Comparison of ENCODE assay signal across 11 cellular contexts in genomic region chr1:37410815-37411214, GRCh38.
DNase-seq lines count a peak whose midpoint lies in the region; ATAC-seq and TF ChIP-seq lines count a peak whose summit lies in the region.
"Had no signal": no experiment of that assay in that cellular context is flagged by ENCODE, and none has a peak within 500 bp of the region (broad histone marks: within the 10 kb centered on the region; RNA-seq: fewer than 3 reads in every experiment).

No MANE protein-coding gene starts in this region.

- no peak for TF ChIP-seq CTCF in fibroblast of lung (conservative IDR thresholded peaks at IDR 0.05 in 1 of 2, IDR thresholded peaks at IDR 0.05 in 1 of 2; ENCODE audit: low read depth in 1 of 2, low read length in 2 of 2)
- no peak for TF ChIP-seq CTCF in spleen (IDR thresholded peaks at IDR 0.05 in 8 of 11, conservative IDR thresholded peaks at IDR 0.05 in 3 of 11)

- H3K4me1 ChIP-seq in fibroblast of lung (ENCODE audit: control insufficient read depth, extremely low read depth, insufficient read depth, low read length) (no peaks in the 10 kb centered on the region), spleen (no peaks in the 10 kb centered on the region)
- H3K4me1 ChIP-seq: SJSA1 had no signal

- no peak overlapping the region for H3K9ac ChIP-seq in fibroblast of lung (ENCODE audit: insufficient read depth, low read length)

- H3K27ac ChIP-seq in fibroblast of lung (ENCODE audit: insufficient read depth, low read length), result no peak overlapping the region
- no peak overlapping the region for H3K27ac ChIP-seq in spleen
- H3K27ac ChIP-seq: ovary, SJSA1 had no signal

- peaks cover 7% of the 10 kb centered on the region for H3K27me3 Mint-ChIP-seq in activated naive CD4-positive, alpha-beta T cell treated with anti-CD3 and anti-CD28 coated beads, Interleukin-2, amount 10 ng/mL, durations not matched to agents 7 days and 5 days

- no peaks in the 10 kb centered on the region for H3K4me1 Mint-ChIP-seq in activated naive CD4-positive, alpha-beta T cell treated with anti-CD3 and anti-CD28 coated beads, Interleukin-2, amount 10 ng/mL, durations not matched to agents 7 days and 5 days

- no peak overlapping the region for H3K27ac Mint-ChIP-seq in activated naive CD4-positive, alpha-beta T cell treated with anti-CD3 and anti-CD28 coated beads, Interleukin-2, amount 10 ng/mL, durations not matched to agents 7 days and 5 days

- H3K9me3 Mint-ChIP-seq in activated naive CD4-positive, alpha-beta T cell treated with anti-CD3 and anti-CD28 coated beads, Interleukin-2, amount 10 ng/mL, durations not matched to agents 7 days and 5 days, result no peaks in the 10 kb centered on the region

- intact Hi-C loops in spleen (cut with DNase I; ENCODE audit: low total_unique reads), result no loop called here

- H3K4me3 Mint-ChIP-seq in activated naive CD4-positive, alpha-beta T cell treated with anti-CD3 and anti-CD28 coated beads, Interleukin-2, amount 10 ng/mL, durations not matched to agents 7 days and 5 days, result no peak overlapping the region

- H3K36me3 ChIP-seq in fibroblast of lung (ENCODE audit: control insufficient read depth, insufficient read depth, low read length) (no peaks in the 10 kb centered on the region), spleen (no peaks in the 10 kb centered on the region)
- H3K36me3 ChIP-seq: ovary, SJSA1 had no signal

- no peaks in the 10 kb centered on the region for H3K36me3 Mint-ChIP-seq in activated naive CD4-positive, alpha-beta T cell treated with anti-CD3 and anti-CD28 coated beads, Interleukin-2, amount 10 ng/mL, durations not matched to agents 7 days and 5 days

- WGBS in spleen, 5 donors, result 16 to 25% (median 21%) methylated on average over 7 of the region's 7 CpGs

- no peak overlapping the region for H3K4me2 ChIP-seq in fibroblast of lung (ENCODE audit: extremely low read depth, insufficient read depth, low read length)

- CTCF ChIA-PET in activated naive CD4-positive, alpha-beta T cell treated with anti-CD3 and anti-CD28 coated beads, Interleukin-2, amount 10 ng/mL, durations not matched to agents 7 days and 5 days (lab: Charles Lee), result interaction anchor here (1.5 kb wide), 1 partner anchor 23 kb away, joined by 4 read pairs; no protein-coding TSS in a partner anchor

- no peaks in the 10 kb centered on the region for H3K79me2 ChIP-seq in fibroblast of lung (ENCODE audit: control insufficient read depth, insufficient read depth, low read length)

- H4K20me1 ChIP-seq in fibroblast of lung (ENCODE audit: control insufficient read depth, extremely low read depth, insufficient read depth, low read length), result no peaks in the 10 kb centered on the region

- no peak for TF ChIP-seq POLR2A in spleen (IDR thresholded peaks at IDR 0.05)

- peak; percentile 56 for DNase-seq in activated naive CD4-positive, alpha-beta T cell treated with anti-CD3 and anti-CD28 coated beads, Interleukin-2, amount 10 ng/mL, durations not matched to agents 7 days and 5 days
- no peak for DNase-seq in activated naive CD4-positive, alpha-beta T cell treated with Interleukin-2 at 50 U/mL for 16 hours
- DNase-seq in RKO (ENCODE audit: low spot score) (peak; percentile 36), fibroblast of lung (ENCODE audit: low read depth in 2 of 2) (peak; percentile 6 to 9), spleen (peak; percentile 44), NCI-H2171 (lab: John Stamatoyannopoulos, UW) (no peak)
- no peak for DNase-seq in stimulated activated naive CD4-positive, alpha-beta T cell (lab: John Stamatoyannopoulos, UW)
- DNase-seq: foreskin melanocyte, ovary had no signal

- H3K27me3 ChIP-seq in fibroblast of lung (ENCODE audit: control insufficient read depth, insufficient read depth, low read length), result no peaks in the 10 kb centered on the region
- peaks cover 0 to 51% (median 4%) of the 10 kb centered on the region in 7 donors for H3K27me3 ChIP-seq in spleen (replicated peaks in 1 of 7)
- H3K27me3 ChIP-seq: ovary, SJSA1 had no signal

- ATAC-seq in GM21381 (IDR thresholded peaks at IDR 0.05; ENCODE audit: unreplicated experiment), result no peak

- H3K4me3 ChIP-seq in fibroblast of lung (replicated peaks in 1 of 4; ENCODE audit: control extremely low read depth in 1 of 4, insufficient read depth in 1 of 4, low read depth in 3 of 4, low read length in 4 of 4) (no peak overlapping the region), spleen (no peak overlapping the region)
- H3K4me3 ChIP-seq: ovary, SJSA1 had no signal

- H2AFZ ChIP-seq in fibroblast of lung (ENCODE audit: low read length), result no peak overlapping the region

- H3K9me3 ChIP-seq in fibroblast of lung (ENCODE audit: control insufficient read depth, insufficient read depth, low read depth, low read length) (no peaks in the 10 kb centered on the region), spleen (peaks cover 0 to 13% (median 5%) of the 10 kb centered on the region in 8 donors)
- H3K9me3 ChIP-seq: ovary, SJSA1 had no signal

Comparison
In these comparisons a context has a peak if more than half of its experiments do, and no peak if none do; other contexts are left out.
1. DNase-seq: peak in activated naive CD4-positive, alpha-beta T cell treated with anti-CD3 and anti-CD28 coated beads, Interleukin-2, amount 10 ng/mL, durations not matched to agents 7 days and 5 days (single experiment), RKO (single experiment), fibroblast of lung (2 of 2) and spleen (single experiment); none in activated naive CD4-positive, alpha-beta T cell treated with Interleukin-2 at 50 U/mL for 16 hours (single experiment), stimulated activated naive CD4-positive, alpha-beta T cell (0 of 6) and NCI-H2171 (single experiment).